10 cellular contexts compared by ENCODE assay signal in the genomic region with DNA sequence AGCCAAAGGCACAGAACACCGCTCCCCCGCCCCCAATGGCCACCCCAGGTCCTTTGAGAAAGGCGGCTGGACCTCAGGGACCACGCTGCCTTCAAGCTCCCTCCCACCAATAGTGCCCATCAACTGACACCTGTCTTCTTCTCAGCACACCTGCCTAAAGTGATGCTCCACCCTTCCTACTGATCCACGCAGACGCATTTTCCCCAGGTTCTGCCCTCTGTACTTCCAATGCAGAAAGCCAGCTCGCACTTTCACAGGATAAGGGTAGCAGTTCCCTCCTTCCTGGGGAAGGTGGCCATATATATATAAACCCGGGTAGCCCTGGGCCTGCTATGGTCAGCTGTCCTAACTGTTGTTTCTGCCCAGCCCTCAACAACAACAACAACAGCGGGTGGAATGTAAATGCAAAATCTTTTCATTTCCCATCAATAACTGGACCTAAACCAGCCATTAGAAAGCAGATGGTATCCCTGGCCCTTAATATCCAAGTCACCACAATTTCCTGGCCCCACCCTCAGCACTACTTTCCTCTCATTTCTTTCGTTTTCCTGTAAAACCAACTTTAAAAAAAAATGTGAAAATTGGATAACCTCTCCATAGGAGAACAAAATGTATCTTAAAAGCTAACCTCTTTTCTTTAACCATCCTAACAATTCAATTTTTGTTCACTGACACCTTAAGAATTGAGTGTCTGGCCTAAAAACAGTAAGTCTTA. TPM values are rescaled to one million over a fixed set of nuclear protein-coding genes. Genes with fewer than 3 reads are reported as not detected.
DNase-seq lines count a peak whose midpoint lies in the region; ATAC-seq, FAIRE-seq and TF ChIP-seq lines count a peak whose summit lies in the region.
"Had no signal": no experiment of that assay in that cellular context is flagged by ENCODE, and none has a peak within 500 bp of the region (broad histone marks: within the 10 kb centered on the region; RNA-seq: fewer than 3 reads in every experiment).

No MANE protein-coding gene starts in this region.

- TF ChIP-seq CTCF in coronary artery (IDR thresholded peaks at IDR 0.05) = no peak
- no peak for TF ChIP-seq CTCF in nephron progenitor cell (IDR thresholded peaks at IDR 0.05)
- no peak for TF ChIP-seq CTCF in pancreas (IDR thresholded peaks at IDR 0.05)

- no peak for FAIRE-seq in pancreas (lab: Jason Lieb, UNC)

- H3K27me3 Mint-ChIP-seq in nephron progenitor cell (ENCODE audit: low read depth, poor library complexity) = peaks cover 13% of the 10 kb centered on the region

- H3K36me3 ChIP-seq in pancreas = no peaks in the 10 kb centered on the region

- peak overlapping the region; percentile 4 for H3K27ac Mint-ChIP-seq in nephron progenitor cell

- peaks cover 23% of the 10 kb centered on the region for H3K9me3 Mint-ChIP-seq in nephron progenitor cell

- peaks cover 45% of the 10 kb centered on the region for H3K4me1 Mint-ChIP-seq in nephron progenitor cell

- H3K27ac ChIP-seq in coronary artery = no peak overlapping the region
- no peak overlapping the region for H3K27ac ChIP-seq in pancreas

- H3K4me3 Mint-ChIP-seq in nephron progenitor cell = peak overlapping the region; percentile 83

- no peaks in the 10 kb centered on the region for H3K27me3 ChIP-seq in pancreas

- 91 to 95% methylated on average over 10 of the region's 10 CpGs for WGBS in pancreas, 2 donors

- peaks cover 0 to 21% (median 20%) of the 10 kb centered on the region in 3 donors for H3K4me1 ChIP-seq in pancreas

- intact Hi-C loops in pancreas (cut with DNase I) = no loop called here

- peak overlapping the region; percentile 73 for H3K4me3 ChIP-seq in coronary artery
- peak overlapping the region in 2 of 4 donors; percentile 68 to 90 for H3K4me3 ChIP-seq in pancreas

- no peaks in the 10 kb centered on the region for H3K9me3 ChIP-seq in pancreas

- peaks cover 31% of the 10 kb centered on the region for H3K36me3 Mint-ChIP-seq in nephron progenitor cell (ENCODE audit: low read depth)

- peak; percentile 13 for DNase-seq in DMS153 treated with DMSO at 0.1 percent for 48 hours (lab: John Stamatoyannopoulos, UW; ENCODE audit: unreplicated experiment)
- peak; percentile 88 for DNase-seq in NCI-H510A treated with DMSO at 0.1 percent for 48 hours (lab: John Stamatoyannopoulos, UW)
- no peak for DNase-seq in coronary artery (ENCODE audit: low spot score)
- DNase-seq in nephron progenitor cell = no peak
- no peak for DNase-seq in pancreas
- DNase-seq: dermis blood vessel endothelial cell, OCI-M1 had no signal

- ATAC-seq in HG03280 (IDR thresholded peaks at IDR 0.05; ENCODE audit: unreplicated experiment) = no peak
- ATAC-seq in pancreas = no peak
- ATAC-seq in GM21723 (IDR thresholded peaks at IDR 0.05; ENCODE audit: unreplicated experiment) = no peak
- ATAC-seq in HG03196 (IDR thresholded peaks at IDR 0.05; ENCODE audit: unreplicated experiment) = no peak

RNA-seq across cellular contexts. Expression of gene GOLM1, which starts 1.7 kb away (rescaled TPM):
- 10 to 100 TPM; 20.2 to 76.7 (median 41.8) TPM for total RNA-seq in pancreas
- polyA plus RNA-seq in pancreas = 10 to 100 TPM; 25.9 to 28.0 TPM

Comparison
In these comparisons a context has a peak if more than half of its experiments do, and no peak if none do; other contexts are left out.
1. DNase-seq: peak in DMS153 treated with DMSO at 0.1 percent for 48 hours (single experiment) and NCI-H510A treated with DMSO at 0.1 percent for 48 hours (single experiment); none in coronary artery (single experiment), nephron progenitor cell (single experiment) and pancreas (0 of 6).